ENCODE assay signal across 9 cellular contexts in genomic region chr11:2549491-2549875, GRCh38.
"Had no signal": no experiment of that assay in that cellular context is flagged by ENCODE, and none has a peak within 500 bp of the region (broad histone marks: within the 10 kb centered on the region; RNA-seq: fewer than 3 reads in every experiment).

No MANE protein-coding gene starts in this region.

- ATAC-seq: esophagus mucosa had no signal

- DNase-seq: activated CD4-positive, alpha-beta T cell treated with anti-CD3 and anti-CD28 coated beads, Interleukin-2, amount 10 ng/mL, durations not matched to agents 7 days and 5 days; activated CD8-positive, alpha-beta memory T cell treated with anti-CD3 and anti-CD28 coated beads, Interleukin-2, amount 50 U/mL, for 48 hours; activated naive CD4-positive, alpha-beta T cell treated with anti-CD3 and anti-CD28 coated beads for 36 hours; colonic mucosa; stimulated activated CD4-positive, alpha-beta T cell treated with anti-CD3 and anti-CD28 coated beads, Interleukin-1b, Interleukin-23, amount 100 ng/mL, for 48 hours had no signal

- H3K27ac ChIP-seq: colonic mucosa, neutrophil, tibial artery, vagina had no signal

- H3K4me1 ChIP-seq: colonic mucosa, tibial artery, vagina had no signal

- H3K4me3 ChIP-seq: colonic mucosa, tibial artery, vagina had no signal

- H3K27me3 ChIP-seq: colonic mucosa, neutrophil, vagina had no signal

- H3K9me3 ChIP-seq: colonic mucosa, neutrophil, tibial artery, vagina had no signal

- H3K36me3 ChIP-seq: colonic mucosa, neutrophil, tibial artery, vagina had no signal
